ENCODE assay signal across 1 cellular context in the genomic region with DNA sequence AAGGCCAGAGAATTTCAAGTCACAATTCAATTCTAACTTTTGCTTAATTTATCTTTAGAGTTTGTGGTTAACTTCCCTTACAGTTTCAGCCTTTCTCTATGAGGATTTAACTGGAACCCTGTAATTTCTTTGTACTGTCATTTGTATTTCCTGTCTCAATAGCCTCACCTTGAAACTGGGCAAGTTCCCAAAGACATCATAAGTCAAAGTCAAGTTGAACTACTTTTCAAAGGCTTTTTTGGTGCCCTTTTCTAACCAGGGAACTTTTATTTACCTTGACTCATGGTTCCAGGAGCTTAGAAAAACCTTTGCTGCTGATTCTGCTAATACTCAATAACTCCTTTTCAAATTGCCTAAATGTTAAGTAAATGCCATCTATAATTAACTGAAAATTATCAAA.
TF ChIP-seq lines count a peak whose summit lies in the region.

No MANE protein-coding gene starts in this region.

TF ChIP-seq in HepG2, 621 proteins besides CTCF, POLR2A, EP300 and RAD21 (continued from another document and continues in another):
- TF ChIP-seq, protein P1, sequence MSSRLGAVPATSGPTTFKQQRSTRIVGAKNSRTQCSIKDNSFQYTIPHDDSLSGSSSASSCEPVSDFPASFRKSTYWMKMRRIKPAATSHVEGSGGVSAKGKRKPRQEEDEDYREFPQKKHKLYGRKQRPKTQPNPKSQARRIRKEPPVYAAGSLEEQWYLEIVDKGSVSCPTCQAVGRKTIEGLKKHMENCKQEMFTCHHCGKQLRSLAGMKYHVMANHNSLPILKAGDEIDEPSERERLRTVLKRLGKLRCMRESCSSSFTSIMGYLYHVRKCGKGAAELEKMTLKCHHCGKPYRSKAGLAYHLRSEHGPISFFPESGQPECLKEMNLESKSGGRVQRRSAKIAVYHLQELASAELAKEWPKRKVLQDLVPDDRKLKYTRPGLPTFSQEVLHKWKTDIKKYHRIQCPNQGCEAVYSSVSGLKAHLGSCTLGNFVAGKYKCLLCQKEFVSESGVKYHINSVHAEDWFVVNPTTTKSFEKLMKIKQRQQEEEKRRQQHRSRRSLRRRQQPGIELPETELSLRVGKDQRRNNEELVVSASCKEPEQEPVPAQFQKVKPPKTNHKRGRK (CRISPR knock-in tag; IDR thresholded peaks at IDR 0.05), result no peak
- TF ChIP-seq, protein P2, sequence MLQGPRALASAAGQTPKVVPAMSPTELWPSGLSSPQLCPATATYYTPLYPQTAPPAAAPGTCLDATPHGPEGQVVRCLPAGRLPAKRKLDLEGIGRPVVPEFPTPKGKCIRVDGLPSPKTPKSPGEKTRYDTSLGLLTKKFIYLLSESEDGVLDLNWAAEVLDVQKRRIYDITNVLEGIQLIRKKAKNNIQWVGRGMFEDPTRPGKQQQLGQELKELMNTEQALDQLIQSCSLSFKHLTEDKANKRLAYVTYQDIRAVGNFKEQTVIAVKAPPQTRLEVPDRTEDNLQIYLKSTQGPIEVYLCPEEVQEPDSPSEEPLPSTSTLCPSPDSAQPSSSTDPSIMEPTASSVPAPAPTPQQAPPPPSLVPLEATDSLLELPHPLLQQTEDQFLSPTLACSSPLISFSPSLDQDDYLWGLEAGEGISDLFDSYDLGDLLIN (CRISPR knock-in tag; IDR thresholded peaks at IDR 0.05; ENCODE audit: borderline replicate concordance), result no peak
- TF ChIP-seq CREB3 (CRISPR knock-in tag; IDR thresholded peaks at IDR 0.05), result no peak
- no peak for TF ChIP-seq ZNF205 (CRISPR knock-in tag; IDR thresholded peaks at IDR 0.05)
- TF ChIP-seq FOXJ3 (CRISPR knock-in tag; IDR thresholded peaks at IDR 0.05; ENCODE audit: borderline replicate concordance), result peak; percentile 59; the same call in 1 of the 2 replicates
- no peak for TF ChIP-seq ZNF136 (CRISPR knock-in tag; IDR thresholded peaks at IDR 0.05; ENCODE audit: low read depth)
- TF ChIP-seq MEIS2 (CRISPR knock-in tag; IDR thresholded peaks at IDR 0.05), result no peak
- TF ChIP-seq SP140L (CRISPR knock-in tag; IDR thresholded peaks at IDR 0.05; ENCODE audit: borderline replicate concordance), result no peak
- peak; percentile 59; the same call in 1 of the 2 replicates for TF ChIP-seq MIXL1 (CRISPR knock-in tag; IDR thresholded peaks at IDR 0.05)
- TF ChIP-seq ARNT (IDR thresholded peaks at IDR 0.05), result no peak
- TF ChIP-seq SRF (IDR thresholded peaks at IDR 0.05; ENCODE audit: low read depth, low read length), result no peak
- no peak for TF ChIP-seq IKZF4 (CRISPR knock-in tag; IDR thresholded peaks at IDR 0.05; ENCODE audit: borderline replicate concordance, low read depth, not compliant biosample characterization)
- no peak for TF ChIP-seq RAD51 (IDR thresholded peaks at IDR 0.05; ENCODE audit: borderline replicate concordance)
- TF ChIP-seq, protein P3, sequence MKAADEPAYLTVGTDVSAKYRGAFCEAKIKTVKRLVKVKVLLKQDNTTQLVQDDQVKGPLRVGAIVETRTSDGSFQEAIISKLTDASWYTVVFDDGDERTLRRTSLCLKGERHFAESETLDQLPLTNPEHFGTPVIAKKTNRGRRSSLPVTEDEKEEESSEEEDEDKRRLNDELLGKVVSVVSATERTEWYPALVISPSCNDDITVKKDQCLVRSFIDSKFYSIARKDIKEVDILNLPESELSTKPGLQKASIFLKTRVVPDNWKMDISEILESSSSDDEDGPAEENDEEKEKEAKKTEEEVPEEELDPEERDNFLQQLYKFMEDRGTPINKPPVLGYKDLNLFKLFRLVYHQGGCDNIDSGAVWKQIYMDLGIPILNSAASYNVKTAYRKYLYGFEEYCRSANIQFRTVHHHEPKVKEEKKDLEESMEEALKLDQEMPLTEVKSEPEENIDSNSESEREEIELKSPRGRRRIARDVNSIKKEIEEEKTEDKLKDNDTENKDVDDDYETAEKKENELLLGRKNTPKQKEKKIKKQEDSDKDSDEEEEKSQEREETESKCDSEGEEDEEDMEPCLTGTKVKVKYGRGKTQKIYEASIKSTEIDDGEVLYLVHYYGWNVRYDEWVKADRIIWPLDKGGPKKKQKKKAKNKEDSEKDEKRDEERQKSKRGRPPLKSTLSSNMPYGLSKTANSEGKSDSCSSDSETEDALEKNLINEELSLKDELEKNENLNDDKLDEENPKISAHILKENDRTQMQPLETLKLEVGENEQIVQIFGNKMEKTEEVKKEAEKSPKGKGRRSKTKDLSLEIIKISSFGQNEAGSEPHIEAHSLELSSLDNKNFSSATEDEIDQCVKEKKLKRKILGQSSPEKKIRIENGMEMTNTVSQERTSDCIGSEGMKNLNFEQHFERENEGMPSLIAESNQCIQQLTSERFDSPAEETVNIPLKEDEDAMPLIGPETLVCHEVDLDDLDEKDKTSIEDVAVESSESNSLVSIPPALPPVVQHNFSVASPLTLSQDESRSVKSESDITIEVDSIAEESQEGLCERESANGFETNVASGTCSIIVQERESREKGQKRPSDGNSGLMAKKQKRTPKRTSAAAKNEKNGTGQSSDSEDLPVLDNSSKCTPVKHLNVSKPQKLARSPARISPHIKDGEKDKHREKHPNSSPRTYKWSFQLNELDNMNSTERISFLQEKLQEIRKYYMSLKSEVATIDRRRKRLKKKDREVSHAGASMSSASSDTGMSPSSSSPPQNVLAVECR (CRISPR knock-in tag; IDR thresholded peaks at IDR 0.05; ENCODE audit: borderline replicate concordance), result no peak
- TF ChIP-seq SP4 (CRISPR knock-in tag; IDR thresholded peaks at IDR 0.05), result no peak
- TF ChIP-seq EZH2 (conservative IDR thresholded peaks at IDR 0.05; ENCODE audit: low read depth, low read length), result no peak
- no peak for TF ChIP-seq CBX1 (IDR thresholded peaks at IDR 0.05; ENCODE audit: low read depth)
- no peak for TF ChIP-seq DNMT3B (CRISPR knock-in tag; conservative IDR thresholded peaks at IDR 0.05)
- no peak for TF ChIP-seq MBNL3 (CRISPR knock-in tag; conservative IDR thresholded peaks at IDR 0.05)
- TF ChIP-seq MED13 (CRISPR knock-in tag; IDR thresholded peaks at IDR 0.05), result no peak
- no peak for TF ChIP-seq HMGA1 (CRISPR knock-in tag; conservative IDR thresholded peaks at IDR 0.05)
- TF ChIP-seq ZNF784 (CRISPR knock-in tag; IDR thresholded peaks at IDR 0.05; ENCODE audit: borderline replicate concordance), result no peak
- TF ChIP-seq, protein P4, sequence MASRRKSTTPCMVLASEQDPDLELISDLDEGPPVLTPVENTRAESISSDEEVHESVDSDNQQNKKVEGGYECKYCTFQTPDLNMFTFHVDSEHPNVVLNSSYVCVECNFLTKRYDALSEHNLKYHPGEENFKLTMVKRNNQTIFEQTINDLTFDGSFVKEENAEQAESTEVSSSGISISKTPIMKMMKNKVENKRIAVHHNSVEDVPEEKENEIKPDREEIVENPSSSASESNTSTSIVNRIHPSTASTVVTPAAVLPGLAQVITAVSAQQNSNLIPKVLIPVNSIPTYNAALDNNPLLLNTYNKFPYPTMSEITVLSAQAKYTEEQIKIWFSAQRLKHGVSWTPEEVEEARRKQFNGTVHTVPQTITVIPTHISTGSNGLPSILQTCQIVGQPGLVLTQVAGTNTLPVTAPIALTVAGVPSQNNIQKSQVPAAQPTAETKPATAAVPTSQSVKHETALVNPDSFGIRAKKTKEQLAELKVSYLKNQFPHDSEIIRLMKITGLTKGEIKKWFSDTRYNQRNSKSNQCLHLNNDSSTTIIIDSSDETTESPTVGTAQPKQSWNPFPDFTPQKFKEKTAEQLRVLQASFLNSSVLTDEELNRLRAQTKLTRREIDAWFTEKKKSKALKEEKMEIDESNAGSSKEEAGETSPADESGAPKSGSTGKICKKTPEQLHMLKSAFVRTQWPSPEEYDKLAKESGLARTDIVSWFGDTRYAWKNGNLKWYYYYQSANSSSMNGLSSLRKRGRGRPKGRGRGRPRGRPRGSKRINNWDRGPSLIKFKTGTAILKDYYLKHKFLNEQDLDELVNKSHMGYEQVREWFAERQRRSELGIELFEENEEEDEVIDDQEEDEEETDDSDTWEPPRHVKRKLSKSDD (CRISPR knock-in tag; IDR thresholded peaks at IDR 0.05; ENCODE audit: low read depth), result no peak
- TF ChIP-seq FLYWCH1 (CRISPR knock-in tag; IDR thresholded peaks at IDR 0.05), result no peak
- no peak for TF ChIP-seq GMEB1 (CRISPR knock-in tag; IDR thresholded peaks at IDR 0.05; ENCODE audit: borderline replicate concordance)
- TF ChIP-seq ZNF296 (CRISPR knock-in tag; conservative IDR thresholded peaks at IDR 0.05), result no peak
- TF ChIP-seq RBFOX2 (IDR thresholded peaks at IDR 0.05; ENCODE audit: low read depth, low read length), result no peak
- TF ChIP-seq ZNF546 (CRISPR knock-in tag; conservative IDR thresholded peaks at IDR 0.05), result no peak
- TF ChIP-seq ZNF350 (CRISPR knock-in tag; IDR thresholded peaks at IDR 0.05; ENCODE audit: borderline replicate concordance, low read depth), result no peak
- no peak for TF ChIP-seq ZEB1 (IDR thresholded peaks at IDR 0.05; ENCODE audit: insufficient replicate concordance, low read depth)
- TF ChIP-seq, protein P5, sequence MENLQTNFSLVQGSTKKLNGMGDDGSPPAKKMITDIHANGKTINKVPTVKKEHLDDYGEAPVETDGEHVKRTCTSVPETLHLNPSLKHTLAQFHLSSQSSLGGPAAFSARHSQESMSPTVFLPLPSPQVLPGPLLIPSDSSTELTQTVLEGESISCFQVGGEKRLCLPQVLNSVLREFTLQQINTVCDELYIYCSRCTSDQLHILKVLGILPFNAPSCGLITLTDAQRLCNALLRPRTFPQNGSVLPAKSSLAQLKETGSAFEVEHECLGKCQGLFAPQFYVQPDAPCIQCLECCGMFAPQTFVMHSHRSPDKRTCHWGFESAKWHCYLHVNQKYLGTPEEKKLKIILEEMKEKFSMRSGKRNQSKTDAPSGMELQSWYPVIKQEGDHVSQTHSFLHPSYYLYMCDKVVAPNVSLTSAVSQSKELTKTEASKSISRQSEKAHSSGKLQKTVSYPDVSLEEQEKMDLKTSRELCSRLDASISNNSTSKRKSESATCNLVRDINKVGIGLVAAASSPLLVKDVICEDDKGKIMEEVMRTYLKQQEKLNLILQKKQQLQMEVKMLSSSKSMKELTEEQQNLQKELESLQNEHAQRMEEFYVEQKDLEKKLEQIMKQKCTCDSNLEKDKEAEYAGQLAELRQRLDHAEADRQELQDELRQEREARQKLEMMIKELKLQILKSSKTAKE (CRISPR knock-in tag; IDR thresholded peaks at IDR 0.05; ENCODE audit: borderline replicate concordance), result peak; percentile 91
- no peak for TF ChIP-seq ZNF562 (CRISPR knock-in tag; IDR thresholded peaks at IDR 0.05; ENCODE audit: borderline replicate concordance)
- TF ChIP-seq GATAD2A (CRISPR knock-in tag; IDR thresholded peaks at IDR 0.05), result peak; percentile 92
- no peak for TF ChIP-seq ZNF33B (CRISPR knock-in tag; IDR thresholded peaks at IDR 0.05)
- TF ChIP-seq NR2F2 (IDR thresholded peaks at IDR 0.05; ENCODE audit: borderline replicate concordance, low read depth), result peak; percentile 67
- TF ChIP-seq FOXO1 (CRISPR knock-in tag; IDR thresholded peaks at IDR 0.05), result no peak; the same call in 1 of the 2 replicates
- TF ChIP-seq HDAC1 (CRISPR knock-in tag; IDR thresholded peaks at IDR 0.05), result no peak
- TF ChIP-seq ZNF878 (CRISPR knock-in tag; IDR thresholded peaks at IDR 0.05), result no peak; the same call in 1 of the 2 replicates
- TF ChIP-seq CCDC6 (CRISPR knock-in tag; IDR thresholded peaks at IDR 0.05), result no peak
- no peak for TF ChIP-seq ZFP82 (CRISPR knock-in tag; IDR thresholded peaks at IDR 0.05; ENCODE audit: borderline replicate concordance)
- no peak for TF ChIP-seq KLF15 (CRISPR knock-in tag; IDR thresholded peaks at IDR 0.05; ENCODE audit: borderline replicate concordance)
- TF ChIP-seq ZMYM4 (CRISPR knock-in tag; IDR thresholded peaks at IDR 0.05), result no peak
- TF ChIP-seq JUNB (CRISPR knock-in tag; IDR thresholded peaks at IDR 0.05; ENCODE audit: borderline replicate concordance), result peak; percentile 49; the same call in 1 of the 2 replicates
- no peak for TF ChIP-seq JDP2 (CRISPR knock-in tag; IDR thresholded peaks at IDR 0.05; ENCODE audit: borderline replicate concordance)
- no peak for TF ChIP-seq THAP8 (CRISPR knock-in tag; IDR thresholded peaks at IDR 0.05; ENCODE audit: borderline replicate concordance)
- TF ChIP-seq NCOA5 (CRISPR knock-in tag; IDR thresholded peaks at IDR 0.05), result no peak
- TF ChIP-seq ZIK1 (CRISPR knock-in tag; IDR thresholded peaks at IDR 0.05; ENCODE audit: borderline replicate concordance, low read depth), result no peak
- peak; percentile 94 for TF ChIP-seq NFIC (IDR thresholded peaks at IDR 0.05; ENCODE audit: low read length)
- no peak for TF ChIP-seq YY1 (IDR thresholded peaks at IDR 0.05; ENCODE audit: insufficient read depth, insufficient replicate concordance, low read depth, low read length)
- TF ChIP-seq TCF7 (IDR thresholded peaks at IDR 0.05; ENCODE audit: low read depth), result peak; percentile 80
- TF ChIP-seq TOPORS (CRISPR knock-in tag; IDR thresholded peaks at IDR 0.05), result no peak
- TF ChIP-seq ZFP90 (CRISPR knock-in tag; IDR thresholded peaks at IDR 0.05; ENCODE audit: borderline replicate concordance), result no peak
- no peak for TF ChIP-seq MXD3 (CRISPR knock-in tag; IDR thresholded peaks at IDR 0.05)
